In the genomic region with DNA sequence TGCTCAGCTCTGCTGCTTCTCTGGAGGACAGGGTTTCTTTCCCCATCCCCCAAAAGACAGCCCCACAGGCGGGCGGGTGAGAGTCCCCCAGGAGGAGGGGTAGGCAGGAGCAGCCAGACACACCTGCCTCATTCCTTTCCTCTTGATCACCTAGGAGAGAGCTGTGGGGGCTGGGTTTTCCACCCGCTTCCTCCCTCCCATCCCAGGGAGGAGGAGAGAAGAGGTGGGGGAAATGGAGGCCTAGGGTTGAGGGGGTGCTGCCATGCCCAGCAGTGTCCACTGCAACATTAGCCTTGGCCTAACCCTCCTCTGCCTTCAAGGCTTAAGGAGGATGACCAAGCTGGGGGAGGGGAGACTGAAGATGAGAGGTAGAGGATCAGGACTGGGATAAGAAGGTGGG, we compare ENCODE assay signal across 14 cellular contexts. TPM values are rescaled to one million over a fixed set of nuclear protein-coding genes. Genes with fewer than 3 reads are reported as not detected.
DNase-seq lines count a peak whose midpoint lies in the region; ATAC-seq and TF ChIP-seq lines count a peak whose summit lies in the region.
"Had no signal": no experiment of that assay in that cellular context is flagged by ENCODE, and none has a peak within 500 bp of the region (broad histone marks: within the 10 kb centered on the region; RNA-seq: fewer than 3 reads in every experiment).

No MANE protein-coding gene starts in this region.

- CTCF ChIA-PET in activated naive CD4-positive, alpha-beta T cell treated with anti-CD3 and anti-CD28 coated beads for 36 hours (lab: Charles Lee): interaction anchor here (2.3 to 19.6 kb wide), 3 partner anchors 14 to 185 kb away, joined by 6 to 947 read pairs (median 84); a partner anchor contains a TSS
- CTCF ChIA-PET in OCI-LY7 (lab: Charles Lee; ENCODE audit: unreplicated experiment): interaction anchor here (1.8 to 4.1 kb wide), 3 partner anchors 8 to 19 kb away, joined by 4 to 107 read pairs (median 25); no protein-coding TSS in a partner anchor

- H3K4me2 ChIP-seq in OCI-LY7 (ENCODE audit: low read length): peak overlapping the region; percentile 95

- intact Hi-C loops in activated naive CD4-positive, alpha-beta T cell treated with anti-CD3 and anti-CD28 coated beads for 36 hours (cut with micrococcal nuclease): loop anchor here (5.0 kb wide), 3 partner anchors 382 to 668 kb away; a partner anchor contains a TSS
- intact Hi-C loops in OCI-LY7 (cut with micrococcal nuclease; ENCODE audit: unreplicated experiment) (loop anchor here (10.0 kb wide), 1 partner anchor 359 kb away; a partner anchor contains a TSS), left ventricle myocardium inferior (cut with micrococcal nuclease) (no loop called here)

- H3K36me3 ChIP-seq in OCI-LY7 (ENCODE audit: insufficient read depth, low read length): no peaks in the 10 kb centered on the region
- H3K36me3 ChIP-seq in left ventricle myocardium inferior: no peaks in the 10 kb centered on the region
- H3K36me3 ChIP-seq: BE2C had no signal

- no peaks in the 10 kb centered on the region for H3K9me3 ChIP-seq in OCI-LY7 (ENCODE audit: low read length)
- H3K9me3 ChIP-seq in left ventricle myocardium inferior (replicated peaks): no peaks in the 10 kb centered on the region
- H3K9me3 ChIP-seq: BE2C had no signal

- peak; percentile 37 for ATAC-seq in esophagus mucosa
- no peak for ATAC-seq in stimulated activated naive CD8-positive, alpha-beta T cell treated with anti-CD3 and anti-CD28 coated beads, Interleukin-15, amount 100 ng/mL, for 72 hours

- TF ChIP-seq CTCF in OCI-LY7 (conservative IDR thresholded peaks at IDR 0.05; ENCODE audit: low read length) (no peak), left ventricle myocardium inferior (IDR thresholded peaks at IDR 0.05; ENCODE audit: borderline replicate concordance) (no peak)

- H3K4me1 Mint-ChIP-seq in activated naive CD4-positive, alpha-beta T cell treated with anti-CD3 and anti-CD28 coated beads for 36 hours (ENCODE audit: low read depth): peaks cover 54% of the 10 kb centered on the region
- H3K4me1 Mint-ChIP-seq in stimulated activated naive CD8-positive, alpha-beta T cell treated with anti-CD3 and anti-CD28 coated beads, Interleukin-15, amount 100 ng/mL, for 72 hours: peaks cover 74% of the 10 kb centered on the region

- peaks cover 72% of the 10 kb centered on the region for H3K4me1 ChIP-seq in OCI-LY7 (ENCODE audit: insufficient read depth, low read length, poor library complexity, severe bottlenecking)
- peaks cover 35% of the 10 kb centered on the region for H3K4me1 ChIP-seq in left ventricle myocardium inferior

- no peaks in the 10 kb centered on the region for H3K79me2 ChIP-seq in OCI-LY7 (ENCODE audit: insufficient read depth, low read depth, low read length)

- peaks cover 97% of the 10 kb centered on the region for H3K27me3 ChIP-seq in left ventricle myocardium inferior (ENCODE audit: low read depth)

- peaks cover 10% of the 10 kb centered on the region for H3K27me3 Mint-ChIP-seq in activated naive CD4-positive, alpha-beta T cell treated with anti-CD3 and anti-CD28 coated beads for 36 hours (ENCODE audit: low read depth)
- H3K27me3 Mint-ChIP-seq in stimulated activated naive CD8-positive, alpha-beta T cell treated with anti-CD3 and anti-CD28 coated beads, Interleukin-15, amount 100 ng/mL, for 72 hours: peaks cover 24% of the 10 kb centered on the region

- H3K9me2 ChIP-seq in OCI-LY7 (ENCODE audit: insufficient read depth, low read length): no peaks in the 10 kb centered on the region

- no peak for DNase-seq in activated naive CD4-positive, alpha-beta T cell treated with anti-CD3 and anti-CD28 coated beads for 36 hours
- DNase-seq in activated naive CD4-positive, alpha-beta T cell (lab: John Stamatoyannopoulos, UW): no peak
- DNase-seq in OCI-LY7 (ENCODE audit: low spot score): no peak
- DNase-seq in stimulated activated naive CD8-positive, alpha-beta T cell treated with anti-CD3 and anti-CD28 coated beads, Interleukin-15, amount 100 ng/mL, for 72 hours: no peak
- no peak for DNase-seq in left ventricle myocardium inferior
- DNase-seq in UCSD-AML1 (lab: John Stamatoyannopoulos, UW; ENCODE audit: unreplicated experiment): no peak
- DNase-seq in stimulated activated naive CD4-positive, alpha-beta T cell treated with Interleukin-2 at 50 U/mL for 16 hours (lab: John Stamatoyannopoulos, UW): no peak
- DNase-seq: activated CD4-positive, alpha-beta T cell treated with anti-CD3 and anti-CD28 coated beads, Interleukin-2, amount 50 U/mL, for 1 hour; BE2C; NCI-H2171; Right ventricle myocardium superior; stimulated activated CD4-positive, alpha-beta T cell treated with anti-CD3 and anti-CD28 coated beads, Interleukin-12 subunit alpha, Interleukin-12 subunit beta, amount 100 ng/mL, for 4 hours had no signal

- H4K20me1 ChIP-seq in OCI-LY7 (ENCODE audit: insufficient read depth, low read length): no peaks in the 10 kb centered on the region

- POLR2A ChIA-PET in OCI-LY7 (lab: Charles Lee): interaction anchor here (0.5 to 5.1 kb wide), 4 partner anchors 8 to 52 kb away, joined by 3 to 86 read pairs (median 19); a partner anchor contains a TSS

- H3K4me3 ChIP-seq in OCI-LY7 (ENCODE audit: low read depth, low read length, poor library complexity, severe bottlenecking) (no peak overlapping the region), left ventricle myocardium inferior (no peak overlapping the region)

- no TSS peak for BruUV-seq in OCI-LY7 (replicated peaks; lab: Mats Ljungman, UMichigan)

- no peaks in the 10 kb centered on the region for H3K9me3 Mint-ChIP-seq in activated naive CD4-positive, alpha-beta T cell treated with anti-CD3 and anti-CD28 coated beads for 36 hours
- no peaks in the 10 kb centered on the region for H3K9me3 Mint-ChIP-seq in stimulated activated naive CD8-positive, alpha-beta T cell treated with anti-CD3 and anti-CD28 coated beads, Interleukin-15, amount 100 ng/mL, for 72 hours

- peaks cover 2% of the 10 kb centered on the region for H3K36me3 Mint-ChIP-seq in activated naive CD4-positive, alpha-beta T cell treated with anti-CD3 and anti-CD28 coated beads for 36 hours (ENCODE audit: low read depth)

- H3K27ac ChIP-seq in OCI-LY7 (ENCODE audit: low read depth, low read length, poor library complexity, severe bottlenecking): peak overlapping the region; percentile 34
- H3K27ac ChIP-seq in left ventricle myocardium inferior (replicated peaks): no peak overlapping the region

- peak overlapping the region; percentile 69 for H3K27ac Mint-ChIP-seq in activated naive CD4-positive, alpha-beta T cell treated with anti-CD3 and anti-CD28 coated beads for 36 hours
- H3K27ac Mint-ChIP-seq in stimulated activated naive CD8-positive, alpha-beta T cell treated with anti-CD3 and anti-CD28 coated beads, Interleukin-15, amount 100 ng/mL, for 72 hours: peak overlapping the region in 1 of 2 donors; percentile 89

- no peak overlapping the region for H2AFZ ChIP-seq in OCI-LY7 (ENCODE audit: low read length)

- H3K4me3 Mint-ChIP-seq in activated naive CD4-positive, alpha-beta T cell treated with anti-CD3 and anti-CD28 coated beads for 36 hours: no peak overlapping the region
- H3K4me3 Mint-ChIP-seq in stimulated activated naive CD8-positive, alpha-beta T cell treated with anti-CD3 and anti-CD28 coated beads, Interleukin-15, amount 100 ng/mL, for 72 hours: peak overlapping the region; percentile 68 to 70

RNA-seq across cellular contexts. Expression of a gene that starts 14.7 kb away (rescaled TPM):
- total RNA-seq in activated naive CD4-positive, alpha-beta T cell treated with anti-CD3 and anti-CD28 coated beads for 36 hours: 1 to 10 TPM; 1.1 to 1.3 TPM
- total RNA-seq in OCI-LY7 (2014; rRNA removed; shearing (Covaris generic)): 3.6 and 5.5 TPM in 2 replicates
- total RNA-seq in OCI-LY7 (2022): 6.4 and 11.4 TPM in 2 replicates
- total RNA-seq in esophagus mucosa: 3.4 TPM
- not detected for total RNA-seq in left ventricle myocardium inferior
- total RNA-seq: HT1080, Right ventricle myocardium superior had no signal

RNA-seq across cellular contexts. Expression of a gene that starts 35.7 kb away (rescaled TPM):
- not detected for total RNA-seq in activated naive CD4-positive, alpha-beta T cell treated with anti-CD3 and anti-CD28 coated beads for 36 hours
- total RNA-seq in OCI-LY7 (2014; rRNA removed; shearing (Covaris generic)): not detected in 2 replicates
- 0.74 and 1.8 TPM in 2 replicates for total RNA-seq in OCI-LY7 (2022)
- not detected for total RNA-seq in esophagus mucosa
- 1.0 TPM for total RNA-seq in left ventricle myocardium inferior
- total RNA-seq: HT1080 had no signal
